In the genomic region with DNA sequence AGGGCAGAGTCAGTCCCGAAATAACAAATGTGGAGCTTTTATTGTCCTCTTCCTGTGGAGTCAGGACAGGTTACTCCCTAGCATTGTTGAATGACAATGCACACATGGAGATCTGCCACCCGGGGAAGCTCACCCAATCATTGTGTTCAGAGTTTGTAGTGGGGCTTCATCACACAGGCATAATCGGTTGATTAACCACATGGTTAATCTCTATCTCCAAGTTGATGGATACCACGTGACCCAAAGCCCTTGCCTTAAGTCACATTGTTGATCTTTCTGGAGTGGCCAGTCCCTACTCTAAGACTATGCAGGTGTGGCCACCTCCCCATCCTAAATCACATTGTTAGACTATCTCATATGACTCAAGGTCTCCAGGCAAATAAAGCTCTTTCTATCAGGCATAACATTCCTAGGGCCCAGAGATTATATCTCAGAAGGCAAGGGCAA, we compare ENCODE assay signal across 17 cellular contexts. TPM values are rescaled to one million over a fixed set of nuclear protein-coding genes. Genes with fewer than 3 reads are reported as not detected.
"Had no signal": no experiment of that assay in that cellular context is flagged by ENCODE, and none has a peak within 500 bp of the region (broad histone marks: within the 10 kb centered on the region; RNA-seq: fewer than 3 reads in every experiment).

No MANE protein-coding gene starts in this region.

- H3K27me3 ChIP-seq: adrenal gland, thyroid gland, vagina had no signal

- H3K4me3 ChIP-seq: adrenal gland, thyroid gland, vagina had no signal

- H3K36me3 ChIP-seq: adrenal gland, thyroid gland, vagina had no signal

- H3K9me3 ChIP-seq: adrenal gland, thyroid gland, vagina had no signal

- ATAC-seq: left cardiac atrium had no signal

- H3K27ac ChIP-seq: adrenal gland, thyroid gland, vagina had no signal

- DNase-seq: activated CD4-positive, alpha-beta T cell treated with anti-CD3 and anti-CD28 coated beads, Interleukin-2, amount 50 U/mL, for 1 hour; activated CD4-positive, CD25-positive, alpha-beta regulatory T cell; activated naive CD4-positive, alpha-beta T cell treated with anti-CD3 and anti-CD28 coated beads, Interleukin-2, amount 10 ng/mL, durations not matched to agents 7 days and 5 days; activated T-cell treated with anti-CD3 and anti-CD28 coated beads for 4 hours; adrenal gland; endodermal cell; immature natural killer cell; left cardiac atrium; mesendoderm; stimulated activated CD4-positive, alpha-beta T cell treated with anti-CD3 and anti-CD28 coated beads, Interleukin-15, amount 100 ng/mL, for 24 hours; stimulated activated CD4-positive, alpha-beta T cell treated with anti-CD3 and anti-CD28 coated beads, Interleukin-4, amount 100 ng/mL, for 24 hours; thyroid gland had no signal

RNA-seq across cellular contexts. Expression of a gene that starts 2.6 kb away (rescaled TPM):
- total RNA-seq: activated CD8-positive, alpha-beta memory T cell treated with anti-CD3 and anti-CD28 coated beads for 36 hours; activated T-helper 2 cell treated with anti-CD3 and anti-CD28 coated beads, Interferon-gamma antibody, Interleukin-2, Interleukin-4, amounts not matched to agents 10 μg/mL and 5 μg/mL and 100 μg/mL, durations not matched to agents 14 hours and 24 hours and 36 hours; adrenal gland; dermis microvascular lymphatic vessel endothelial cell; endodermal cell; left cardiac atrium; osteocyte; thyroid gland; vagina had no signal

RNA-seq across cellular contexts. Expression of a gene that starts 28.9 kb away (rescaled TPM):
- total RNA-seq: dermis microvascular lymphatic vessel endothelial cell, endodermal cell, left cardiac atrium, osteocyte, thyroid gland, vagina had no signal
